ENCODE assay signal across 1 cellular context in genomic region chr12:116735951-116736599, GRCh38.
TF ChIP-seq lines count a peak whose summit lies in the region.

No MANE protein-coding gene starts in this region.

TF ChIP-seq in GM12878, 131 proteins besides CTCF, POLR2A, EP300 and RAD21 (continued from another document):
- no peak for TF ChIP-seq ZBTB4 (CRISPR knock-in tag; IDR thresholded peaks at IDR 0.05)
- TF ChIP-seq SMAD1 (IDR thresholded peaks at IDR 0.05; ENCODE audit: low read depth, partially characterized antibody), result no peak
- peak; percentile 36; the same call in 1 of the 2 replicates for TF ChIP-seq POLR2AphosphoS5 (IDR thresholded peaks at IDR 0.05; ENCODE audit: low read length)
- TF ChIP-seq PAX8 (IDR thresholded peaks at IDR 0.05), result no peak
- peak; percentile 22; the same call in 1 of the 2 replicates for TF ChIP-seq ZNF687 (IDR thresholded peaks at IDR 0.05)
- peak; percentile 83 for TF ChIP-seq RAD51 (IDR thresholded peaks at IDR 0.05)
- peak; percentile 74 to 86 for TF ChIP-seq BHLHE40 (IDR thresholded peaks at IDR 0.05; ENCODE audit: borderline replicate concordance in 1 of 2, low read depth in 2 of 2, low read length in 1 of 2)
- 0 out of 2 replicates have a peak, but pooled peaks have one; percentile 22 for TF ChIP-seq MXI1 (IDR thresholded peaks at IDR 0.05; ENCODE audit: low read depth, low read length)
- no peak for TF ChIP-seq ZNF622 (IDR thresholded peaks at IDR 0.05)
